In the genomic region with DNA sequence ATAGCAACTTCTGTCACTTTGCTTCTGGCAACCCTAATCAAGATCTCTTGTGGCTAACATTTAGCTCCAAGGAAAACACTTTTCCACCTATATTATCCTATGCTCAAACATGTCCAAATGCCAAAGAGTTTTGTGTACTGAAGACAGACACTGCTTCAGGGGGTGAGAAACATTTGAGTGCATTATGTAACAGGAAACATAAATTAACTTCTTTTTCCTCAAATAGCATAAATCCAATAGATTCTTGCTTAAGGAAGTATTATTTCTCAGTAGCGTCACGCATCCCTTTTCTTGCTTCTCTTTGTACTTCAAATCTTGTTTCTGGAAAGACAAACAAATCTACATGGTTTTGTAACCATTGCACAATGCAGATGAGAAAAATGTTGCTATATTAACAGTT, we compare ENCODE assay signal across 22 cellular contexts.
"Had no signal": no experiment of that assay in that cellular context is flagged by ENCODE, and none has a peak within 500 bp of the region (broad histone marks: within the 10 kb centered on the region; RNA-seq: fewer than 3 reads in every experiment).

No MANE protein-coding gene starts in this region.

- ATAC-seq: activated CD4-positive, CD25-positive, alpha-beta regulatory T cell treated with anti-CD3 and anti-CD28 coated beads, Interleukin-2, amount 50 U/mL, for 24 hours; heart left ventricle; left cardiac atrium; natural killer cell treated with Interleukin-12 subunit alpha and Interleukin-12 subunit beta and Interleukin-15 and Interleukin-18, amount 100 ng/mL, for 72 hours; right cardiac atrium had no signal

- H3K36me3 Mint-ChIP-seq: activated naive CD4-positive, alpha-beta T cell treated with anti-CD3 and anti-CD28 coated beads, Interleukin-2, amount 50 U/mL, for 24 hours; memory B cell; natural killer cell treated with Interleukin-12 subunit alpha and Interleukin-12 subunit beta and Interleukin-15 and Interleukin-18, amount 100 ng/mL, for 72 hours; type B pancreatic cell had no signal

- H3K27me3 Mint-ChIP-seq: activated CD4-positive, alpha-beta memory T cell treated with anti-CD3 and anti-CD28 coated beads, Interleukin-2, amount 10 ng/mL, durations not matched to agents 7 days and 5 days; activated CD4-positive, alpha-beta T cell treated with anti-CD3 and anti-CD28 coated beads, Interleukin-2, amount 10 ng/mL, durations not matched to agents 24 days and 14 days; activated naive CD4-positive, alpha-beta T cell treated with anti-CD3 and anti-CD28 coated beads, Interleukin-2, amount 50 U/mL, for 24 hours; central memory CD8-positive, alpha-beta T cell; memory B cell; type B pancreatic cell had no signal

- H3K4me1 ChIP-seq: ascending aorta, esophagus squamous epithelium, heart left ventricle, vagina had no signal

- H3K9me3 Mint-ChIP-seq: activated CD4-positive, alpha-beta memory T cell treated with anti-CD3 and anti-CD28 coated beads, Interleukin-2, amount 10 ng/mL, durations not matched to agents 7 days and 5 days; activated CD4-positive, alpha-beta T cell treated with anti-CD3 and anti-CD28 coated beads, Interleukin-2, amount 10 ng/mL, durations not matched to agents 24 days and 14 days; activated naive CD4-positive, alpha-beta T cell treated with anti-CD3 and anti-CD28 coated beads, Interleukin-2, amount 50 U/mL, for 24 hours; activated T-helper 1 cell treated with anti-CD3 and anti-CD28 coated beads, Interleukin-12 subunit alpha, Interleukin-12 subunit beta, Interleukin-2, Interleukin-4 antibody, amounts not matched to agents 30 ng/mL and 10 ng/mL and 1 ng/mL, durations not matched to agents 14 hours and 24 hours and 36 hours; central memory CD8-positive, alpha-beta T cell; memory B cell; type B pancreatic cell had no signal

- H3K36me3 ChIP-seq: ascending aorta, brain microvascular endothelial cell, esophagus squamous epithelium, heart left ventricle, thoracic aorta, vagina had no signal

- H3K9me3 ChIP-seq: ascending aorta, esophagus squamous epithelium, heart left ventricle, thoracic aorta, vagina had no signal

- H3K27ac Mint-ChIP-seq: activated CD4-positive, alpha-beta memory T cell treated with anti-CD3 and anti-CD28 coated beads, Interleukin-2, amount 10 ng/mL, durations not matched to agents 7 days and 5 days; activated CD4-positive, alpha-beta T cell treated with anti-CD3 and anti-CD28 coated beads, Interleukin-2, amount 10 ng/mL, durations not matched to agents 24 days and 14 days; activated naive CD4-positive, alpha-beta T cell treated with anti-CD3 and anti-CD28 coated beads, Interleukin-2, amount 50 U/mL, for 24 hours; activated T-helper 1 cell treated with anti-CD3 and anti-CD28 coated beads, Interleukin-12 subunit alpha, Interleukin-12 subunit beta, Interleukin-2, Interleukin-4 antibody, amounts not matched to agents 30 ng/mL and 10 ng/mL and 1 ng/mL, durations not matched to agents 14 hours and 24 hours and 36 hours; memory B cell; natural killer cell treated with Interleukin-12 subunit alpha and Interleukin-12 subunit beta and Interleukin-15 and Interleukin-18, amount 100 ng/mL, for 72 hours; type B pancreatic cell had no signal

- H3K27ac ChIP-seq: ascending aorta, brain microvascular endothelial cell, dorsolateral prefrontal cortex, esophagus squamous epithelium, heart left ventricle, thoracic aorta, vagina, VCaP had no signal

- H3K27me3 ChIP-seq: ascending aorta, brain microvascular endothelial cell, dorsolateral prefrontal cortex, esophagus squamous epithelium, heart left ventricle, vagina had no signal

- DNase-seq: activated CD4-positive, alpha-beta memory T cell treated with anti-CD3 and anti-CD28 coated beads, Interleukin-2, amount 10 ng/mL, durations not matched to agents 7 days and 5 days; activated CD4-positive, alpha-beta T cell treated with anti-CD3 and anti-CD28 coated beads, Interleukin-2, amount 10 ng/mL, durations not matched to agents 24 days and 14 days; activated gamma-delta T cell; brain microvascular endothelial cell; dorsolateral prefrontal cortex; esophagus squamous epithelium; heart left ventricle; left cardiac atrium; right cardiac atrium; stimulated activated CD4-positive, alpha-beta T cell treated with anti-CD3 and anti-CD28 coated beads, Interleukin-4, amount 100 ng/mL, for 24 hours; stimulated activated naive CD4-positive, alpha-beta T cell treated with Interleukin-2 at 50 U/mL for 16 hours had no signal

- H3K4me3 ChIP-seq: ascending aorta, dorsolateral prefrontal cortex, esophagus squamous epithelium, heart left ventricle, thoracic aorta, vagina had no signal

- H3K4me1 Mint-ChIP-seq: activated CD4-positive, alpha-beta memory T cell treated with anti-CD3 and anti-CD28 coated beads, Interleukin-2, amount 10 ng/mL, durations not matched to agents 7 days and 5 days; activated CD4-positive, alpha-beta T cell treated with anti-CD3 and anti-CD28 coated beads, Interleukin-2, amount 10 ng/mL, durations not matched to agents 24 days and 14 days; activated naive CD4-positive, alpha-beta T cell treated with anti-CD3 and anti-CD28 coated beads, Interleukin-2, amount 50 U/mL, for 24 hours; central memory CD8-positive, alpha-beta T cell; memory B cell had no signal

- H3K4me3 Mint-ChIP-seq: activated CD4-positive, alpha-beta memory T cell treated with anti-CD3 and anti-CD28 coated beads, Interleukin-2, amount 10 ng/mL, durations not matched to agents 7 days and 5 days; activated CD4-positive, alpha-beta T cell treated with anti-CD3 and anti-CD28 coated beads, Interleukin-2, amount 10 ng/mL, durations not matched to agents 24 days and 14 days; activated naive CD4-positive, alpha-beta T cell treated with anti-CD3 and anti-CD28 coated beads, Interleukin-2, amount 50 U/mL, for 24 hours; activated T-helper 1 cell treated with anti-CD3 and anti-CD28 coated beads, Interleukin-12 subunit alpha, Interleukin-12 subunit beta, Interleukin-2, Interleukin-4 antibody, amounts not matched to agents 30 ng/mL and 10 ng/mL and 1 ng/mL, durations not matched to agents 14 hours and 24 hours and 36 hours; central memory CD8-positive, alpha-beta T cell; memory B cell; natural killer cell treated with Interleukin-12 subunit alpha and Interleukin-12 subunit beta and Interleukin-15 and Interleukin-18, amount 100 ng/mL, for 72 hours; type B pancreatic cell had no signal
